In genomic region chr5:127030259-127031146, GRCh38 we compare ENCODE assay signal across 8 cellular contexts. TPM values are rescaled to one million over a fixed set of nuclear protein-coding genes. Genes with fewer than 3 reads are reported as not detected.
DNase-seq lines count a peak whose midpoint lies in the region; ATAC-seq and TF ChIP-seq lines count a peak whose summit lies in the region.

Gene MARCHF3 (minus strand): TSS chr5:127030558. CDS start chr5:126918171, 112,387 bp downstream.

- H3K4me1 Mint-ChIP-seq in activated T-cell treated with anti-CD3 and anti-CD28 coated beads, Interleukin-2, amount 50 U/mL, for 72 hours (ENCODE audit: low read depth): peaks cover 23% of the 10 kb centered on the region

- H3K36me3 ChIP-seq in esophagus muscularis mucosa: no peaks in the 10 kb centered on the region
- no peaks in the 10 kb centered on the region for H3K36me3 ChIP-seq in muscle layer of duodenum (ENCODE audit: control insufficient read depth in 1 of 2, insufficient read depth in 2 of 2, low read length in 2 of 2)

- H3K36me3 Mint-ChIP-seq in activated T-cell treated with anti-CD3 and anti-CD28 coated beads, Interleukin-2, amount 50 U/mL, for 72 hours (ENCODE audit: insufficient read depth in 2 of 2): no peaks in the 10 kb centered on the region

- peak; percentile 98 for ATAC-seq in GM21717 (IDR thresholded peaks at IDR 0.05; ENCODE audit: unreplicated experiment)
- ATAC-seq in activated T-cell treated with anti-CD3 and anti-CD28 coated beads, Interleukin-2, amount 50 U/mL, for 72 hours (replicated peaks in 1 of 2): peak; percentile 95 to 97

- DNase-seq in DMS79 (lab: John Stamatoyannopoulos, UW): peak; percentile 38
- peak; percentile 81 for DNase-seq in Jurkat, Clone E6-1 (ENCODE audit: low read depth, low spot score)
- DNase-seq in activated T-cell treated with anti-CD3 and anti-CD28 coated beads, Interleukin-2, amount 50 U/mL, for 72 hours: peak; percentile 97 to 98
- peak; percentile 97 for DNase-seq in esophagus muscularis mucosa (ENCODE audit: extremely low spot score)
- DNase-seq in stimulated activated CD8-positive, alpha-beta memory T cell treated with anti-CD3 and anti-CD28 coated beads, Interleukin-7, amount 100 ng/mL, for 24 hours (ENCODE audit: low read depth): peak; percentile 82

- peak within 1 kb of the TSS; percentile 62 for H3K4me3 ChIP-seq in Jurkat, Clone E6-1 (ENCODE audit: low read length)
- H3K4me3 ChIP-seq in esophagus muscularis mucosa (peak within 1 kb of the TSS; percentile 74 to 84 (median 81)), muscle layer of duodenum (ENCODE audit: low read depth in 1 of 2, low read length in 2 of 2) (peak within 1 kb of the TSS; percentile 86 to 91)

- H3K27me3 Mint-ChIP-seq in activated T-cell treated with anti-CD3 and anti-CD28 coated beads, Interleukin-2, amount 50 U/mL, for 72 hours (ENCODE audit: low read depth): peaks cover 18% of the 10 kb centered on the region

- H3K4me1 ChIP-seq in esophagus muscularis mucosa (peaks cover 6 to 21% (median 19%) of the 10 kb centered on the region in 4 donors), muscle layer of duodenum (ENCODE audit: control insufficient read depth in 1 of 2, insufficient read depth in 2 of 2, low read length in 2 of 2) (peaks cover 0 to 7% of the 10 kb centered on the region in 2 donors)

- WGBS in esophagus muscularis mucosa: under 1% methylated on average over 59 of the region's 97 CpGs

- intact Hi-C loops in esophagus muscularis mucosa (cut with DNase I): no loop called here

- no peak for TF ChIP-seq EP300 in esophagus muscularis mucosa (IDR thresholded peaks at IDR 0.05)

- no peaks in the 10 kb centered on the region for H3K9me3 ChIP-seq in esophagus muscularis mucosa
- H3K9me3 ChIP-seq in muscle layer of duodenum (ENCODE audit: control insufficient read depth in 1 of 2, low read length in 2 of 2): no peaks in the 10 kb centered on the region

- no peak for TF ChIP-seq POLR2A in esophagus muscularis mucosa (IDR thresholded peaks at IDR 0.05; ENCODE audit: low read depth)

- H3K27me3 ChIP-seq in esophagus muscularis mucosa: peaks cover 0 to 25% (median 0%) of the 10 kb centered on the region in 4 donors
- H3K27me3 ChIP-seq in muscle layer of duodenum (ENCODE audit: low read depth, low read length): no peaks in the 10 kb centered on the region

- H3K27ac ChIP-seq in esophagus muscularis mucosa (replicated peaks in 1 of 4) (peak within 1 kb of the TSS; percentile 87 to 88 (median 88)), muscle layer of duodenum (ENCODE audit: low read length) (peak within 1 kb of the TSS; percentile 64)

- H3K27ac Mint-ChIP-seq in activated T-cell treated with anti-CD3 and anti-CD28 coated beads, Interleukin-2, amount 50 U/mL, for 72 hours: peak within 1 kb of the TSS; percentile 40

- H3K4me3 Mint-ChIP-seq in activated T-cell treated with anti-CD3 and anti-CD28 coated beads, Interleukin-2, amount 50 U/mL, for 72 hours: peak within 1 kb of the TSS; percentile 87 to 91

- TF ChIP-seq CTCF in esophagus muscularis mucosa (IDR thresholded peaks at IDR 0.05): peak; percentile 16 to 26 (median 18)

- no peaks in the 10 kb centered on the region for H3K9me3 Mint-ChIP-seq in activated T-cell treated with anti-CD3 and anti-CD28 coated beads, Interleukin-2, amount 50 U/mL, for 72 hours

TF ChIP-seq in PFSK-1, 5 proteins besides CTCF, POLR2A, EP300 and RAD21:
- TF ChIP-seq TAF1 (IDR thresholded peaks at IDR 0.05; ENCODE audit: borderline replicate concordance, insufficient read depth, low read length) (peak; percentile 82; the same call in 1 of the 2 replicates), FOXP2 (optimal IDR thresholded peaks at IDR 0.05; ENCODE audit: borderline replicate concordance, extremely low read depth, extremely low read length, insufficient read depth) (peak; percentile 22), POLR2AphosphoS5 (IDR thresholded peaks at IDR 0.05; ENCODE audit: low read depth, low read length) (peak; percentile 92), REST (IDR thresholded peaks at IDR 0.05; ENCODE audit: insufficient read depth in 1 of 2, low read depth in 2 of 2, low read length in 2 of 2) (0 out of 4 replicates have a peak, but pooled peaks have one; percentile 5 to 20), SIN3A (IDR thresholded peaks at IDR 0.05; ENCODE audit: borderline replicate concordance, insufficient read depth, low read length) (no peak)

RNA-seq across cellular contexts. Expression of gene MARCHF3, which starts in this region (rescaled TPM):
- polyA plus RNA-seq in Jurkat, Clone E6-1 (2012; ENCODE audit: insufficient read depth, insufficient read length): 2.9 TPM
- 49.3 TPM for polyA plus RNA-seq in PFSK-1 (2012; ENCODE audit: insufficient read length, low read depth)
- 10 to 100 TPM in 1 of 2 donors, 1 to 10 TPM in 1; 9.3 to 12.4 TPM for total RNA-seq in activated T-cell treated with anti-CD3 and anti-CD28 coated beads, Interleukin-2, amount 50 U/mL, for 72 hours
- total RNA-seq in esophagus muscularis mucosa: 10 to 100 TPM in 1 of 4 donors, 1 to 10 TPM in 3; 1.7 to 13.9 (median 2.5) TPM

Comparison
In these comparisons a context has a peak if more than half of its experiments do, and no peak if none do; other contexts are left out.
1. Peak in every context shown above with its lines: DNase-seq, ATAC-seq, H3K4me3 ChIP-seq and H3K27ac ChIP-seq.
2. DNase-seq: peak in every context shown above with its lines; median percentile 98 in activated T-cell treated with anti-CD3 and anti-CD28 coated beads, Interleukin-2, amount 50 U/mL, for 72 hours; 97 in esophagus muscularis mucosa; 82 in stimulated activated CD8-positive, alpha-beta memory T cell treated with anti-CD3 and anti-CD28 coated beads, Interleukin-7, amount 100 ng/mL, for 24 hours; 81 in Jurkat, Clone E6-1; 38 in DMS79.